In the genomic region with DNA sequence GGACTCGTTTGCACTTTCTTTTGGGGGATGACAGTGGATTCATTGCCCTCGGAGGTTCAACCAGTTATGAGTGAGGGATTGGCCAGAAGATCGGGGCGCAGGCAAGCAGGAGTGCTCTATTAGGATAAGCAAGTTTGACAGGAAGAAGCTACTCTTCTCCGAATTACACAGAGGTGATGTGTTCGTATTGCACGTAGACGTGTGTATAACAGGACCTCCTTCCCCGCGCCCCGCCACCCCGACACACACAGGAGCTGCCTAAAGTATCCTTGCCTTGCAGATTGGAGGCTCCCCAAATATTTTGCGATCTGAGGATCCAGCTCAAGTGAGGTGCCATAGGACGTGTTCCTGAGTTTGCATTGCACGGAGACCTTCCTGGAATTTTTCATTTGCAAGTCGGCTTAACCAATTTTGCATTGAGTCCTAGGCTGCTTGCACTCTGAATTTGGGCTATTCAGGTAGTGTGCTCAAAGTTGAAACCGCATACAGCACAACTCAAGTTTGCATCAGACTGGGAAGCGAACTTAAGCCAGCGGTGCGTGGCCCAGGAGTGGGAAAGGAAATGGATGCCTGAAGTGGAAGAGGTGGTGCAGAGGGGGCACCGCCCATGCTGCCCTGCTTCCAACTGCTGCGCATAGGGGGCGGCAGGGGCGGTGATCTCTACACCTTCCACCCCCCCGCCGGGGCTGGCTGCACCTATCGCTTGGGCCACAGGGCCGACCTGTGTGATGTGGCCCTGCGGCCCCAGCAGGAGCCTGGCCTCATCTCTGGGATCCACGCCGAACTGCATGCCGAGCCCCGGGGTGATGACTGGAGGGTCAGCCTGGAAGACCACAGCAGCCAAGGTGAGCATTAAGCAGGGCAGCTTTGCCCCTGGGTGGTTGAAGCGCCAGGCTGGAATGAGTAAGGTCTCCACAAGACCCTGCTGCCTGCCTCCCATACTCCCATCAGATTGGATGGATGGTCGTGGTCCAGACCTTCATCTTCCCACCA, we compare ENCODE assay signal across 9 cellular contexts. TPM values are rescaled to one million over a fixed set of nuclear protein-coding genes. Genes with fewer than 3 reads are reported as not detected.
DNase-seq lines count a peak whose midpoint lies in the region; ATAC-seq and TF ChIP-seq lines count a peak whose summit lies in the region.
"Had no signal": no experiment of that assay in that cellular context is flagged by ENCODE, and none has a peak within 500 bp of the region (broad histone marks: within the 10 kb centered on the region; RNA-seq: fewer than 3 reads in every experiment).

No MANE protein-coding gene starts in this region.

- no peak overlapping the region for H3K9ac ChIP-seq in HUES48 (ENCODE audit: low read depth, low read length)

- H3K4me3 ChIP-seq in HUES48 (ENCODE audit: low read depth, low read length) = peak overlapping the region; percentile 73
- H3K4me3 ChIP-seq in skeletal muscle cell (ENCODE audit: low read depth, low read length) = peak overlapping the region; percentile 83

- POLR2A ChIA-PET in activated CD8-positive, alpha-beta T cell treated with anti-CD3 and anti-CD28 coated beads for 36 hours (lab: Charles Lee) = interaction anchor here (0.7 to 2.1 kb wide), 11 partner anchors 13 to 251 kb away, joined by 3 to 9 read pairs (median 4); a partner anchor contains a TSS

- H3K4me3 Mint-ChIP-seq in activated CD8-positive, alpha-beta T cell treated with anti-CD3 and anti-CD28 coated beads for 36 hours = peak overlapping the region; percentile 97

- H3K9me3 Mint-ChIP-seq in activated CD8-positive, alpha-beta T cell treated with anti-CD3 and anti-CD28 coated beads for 36 hours = no peaks in the 10 kb centered on the region

- H3K4me1 ChIP-seq in HUES48 (ENCODE audit: control insufficient read depth, insufficient read depth, low read length) (peaks cover 25% of the 10 kb centered on the region), foreskin keratinocyte (no peaks in the 10 kb centered on the region)

- H3K27me3 Mint-ChIP-seq in activated CD8-positive, alpha-beta T cell treated with anti-CD3 and anti-CD28 coated beads for 36 hours = no peaks in the 10 kb centered on the region

- CTCF ChIA-PET in activated CD8-positive, alpha-beta T cell treated with anti-CD3 and anti-CD28 coated beads for 36 hours (lab: Charles Lee) = interaction anchor here (0.8 to 2.9 kb wide), 5 partner anchors 16 to 207 kb away, joined by 3 to 15 read pairs (median 3); no protein-coding TSS in a partner anchor

- H3K9me3 ChIP-seq in HUES48 (ENCODE audit: control insufficient read depth, insufficient read depth, low read length) = no peaks in the 10 kb centered on the region

- DNase-seq in SKM-1 treated with dmso at 0.1 percent for 144 hours (lab: John Stamatoyannopoulos, UW; ENCODE audit: unreplicated experiment) (peak; percentile 38), SKM-1 (lab: John Stamatoyannopoulos, UW; ENCODE audit: unreplicated experiment) (no peak), foreskin keratinocyte (no peak), skeletal muscle cell (ENCODE audit: low read depth) (no peak), amniotic stem cell (lab: John Stamatoyannopoulos, UW) (no peak)
- peak; percentile 61 for DNase-seq in activated CD8-positive, alpha-beta T cell treated with anti-CD3 and anti-CD28 coated beads for 36 hours

- H3K27me3 ChIP-seq in HUES48 (ENCODE audit: control insufficient read depth, insufficient read depth, low read length) (no peaks in the 10 kb centered on the region), foreskin keratinocyte (no peaks in the 10 kb centered on the region)

- TF ChIP-seq CTCF in activated CD8-positive, alpha-beta T cell treated with anti-CD3 and anti-CD28 coated beads for 36 hours (IDR thresholded peaks at IDR 0.05) = no peak
- no peak for TF ChIP-seq CTCF in foreskin keratinocyte (conservative IDR thresholded peaks at IDR 0.05)

- H3K27ac ChIP-seq in HUES48 (ENCODE audit: low read depth, low read length) = peak overlapping the region; percentile 73
- H3K27ac ChIP-seq in foreskin keratinocyte = no peak overlapping the region

- intact Hi-C loops in activated CD8-positive, alpha-beta T cell treated with anti-CD3 and anti-CD28 coated beads for 36 hours (cut with micrococcal nuclease) = no loop called here

- peaks cover 47% of the 10 kb centered on the region for H3K36me3 ChIP-seq in HUES48 (ENCODE audit: control insufficient read depth, insufficient read depth, low read length)

- H3K36me3 Mint-ChIP-seq in activated CD8-positive, alpha-beta T cell treated with anti-CD3 and anti-CD28 coated beads for 36 hours (ENCODE audit: low read depth) = peaks cover 65% of the 10 kb centered on the region

- peak overlapping the region; percentile 89 for H3K27ac Mint-ChIP-seq in activated CD8-positive, alpha-beta T cell treated with anti-CD3 and anti-CD28 coated beads for 36 hours

- H3K4me1 Mint-ChIP-seq in activated CD8-positive, alpha-beta T cell treated with anti-CD3 and anti-CD28 coated beads for 36 hours (ENCODE audit: low read depth) = peaks cover 33% of the 10 kb centered on the region

- ATAC-seq in activated CD8-positive, alpha-beta T cell treated with anti-CD3 and anti-CD28 coated beads for 36 hours = peak; percentile 11
- peak; percentile 36 for ATAC-seq in foreskin keratinocyte
- ATAC-seq in HG02840 (IDR thresholded peaks at IDR 0.05; ENCODE audit: low FRiP score, unreplicated experiment) = no peak

RNA-seq across cellular contexts. Expression of a gene that starts 0.8 kb away (rescaled TPM):
- total RNA-seq in activated CD8-positive, alpha-beta T cell treated with anti-CD3 and anti-CD28 coated beads for 36 hours = 10 to 100 TPM; 91.9 to 92.9 TPM
- total RNA-seq in foreskin keratinocyte = 43.9 and 51.7 TPM in 2 replicates
- polyA plus RNA-seq in foreskin keratinocyte = 29.8 and 38.4 TPM in 2 replicates

RNA-seq across cellular contexts. Expression of a gene that starts 1.6 kb away (rescaled TPM):
- total RNA-seq in activated CD8-positive, alpha-beta T cell treated with anti-CD3 and anti-CD28 coated beads for 36 hours = 10 to 100 TPM; 39.2 to 39.8 TPM
- 18.4 and 21.8 TPM in 2 replicates for total RNA-seq in foreskin keratinocyte
- 16.7 and 18.5 TPM in 2 replicates for polyA plus RNA-seq in foreskin keratinocyte

RNA-seq across cellular contexts. Expression of a gene that starts 11.3 kb away (rescaled TPM):
- total RNA-seq in activated CD8-positive, alpha-beta T cell treated with anti-CD3 and anti-CD28 coated beads for 36 hours = not detected
- total RNA-seq in foreskin keratinocyte = 0.61 and 0.71 TPM in 2 replicates
- 0.90 and 1.1 TPM in 2 replicates for polyA plus RNA-seq in foreskin keratinocyte

RNA-seq across cellular contexts. Expression of a gene that starts 20.3 kb away (rescaled TPM):
- total RNA-seq in activated CD8-positive, alpha-beta T cell treated with anti-CD3 and anti-CD28 coated beads for 36 hours = not detected
- not detected in 2 replicates for total RNA-seq in foreskin keratinocyte
- not detected in 2 replicates for polyA plus RNA-seq in foreskin keratinocyte
- total RNA-seq: pulmonary artery endothelial cell had no signal

RNA-seq across cellular contexts. Expression of a gene that starts 38.9 kb away (rescaled TPM):
- total RNA-seq in activated CD8-positive, alpha-beta T cell treated with anti-CD3 and anti-CD28 coated beads for 36 hours = not detected
- total RNA-seq in foreskin keratinocyte = 0.88 and 1.3 TPM in 2 replicates
- polyA plus RNA-seq in foreskin keratinocyte = 0.86 and 1.4 TPM in 2 replicates
- total RNA-seq: pulmonary artery endothelial cell had no signal

Comparison
In these comparisons a context has a peak if more than half of its experiments do, and no peak if none do; other contexts are left out.
1. DNase-seq: peak in SKM-1 treated with dmso at 0.1 percent for 144 hours (single experiment) and activated CD8-positive, alpha-beta T cell treated with anti-CD3 and anti-CD28 coated beads for 36 hours (single experiment); none in SKM-1 (single experiment), foreskin keratinocyte (0 of 2), skeletal muscle cell (single experiment) and amniotic stem cell (single experiment).